In the genomic region with DNA sequence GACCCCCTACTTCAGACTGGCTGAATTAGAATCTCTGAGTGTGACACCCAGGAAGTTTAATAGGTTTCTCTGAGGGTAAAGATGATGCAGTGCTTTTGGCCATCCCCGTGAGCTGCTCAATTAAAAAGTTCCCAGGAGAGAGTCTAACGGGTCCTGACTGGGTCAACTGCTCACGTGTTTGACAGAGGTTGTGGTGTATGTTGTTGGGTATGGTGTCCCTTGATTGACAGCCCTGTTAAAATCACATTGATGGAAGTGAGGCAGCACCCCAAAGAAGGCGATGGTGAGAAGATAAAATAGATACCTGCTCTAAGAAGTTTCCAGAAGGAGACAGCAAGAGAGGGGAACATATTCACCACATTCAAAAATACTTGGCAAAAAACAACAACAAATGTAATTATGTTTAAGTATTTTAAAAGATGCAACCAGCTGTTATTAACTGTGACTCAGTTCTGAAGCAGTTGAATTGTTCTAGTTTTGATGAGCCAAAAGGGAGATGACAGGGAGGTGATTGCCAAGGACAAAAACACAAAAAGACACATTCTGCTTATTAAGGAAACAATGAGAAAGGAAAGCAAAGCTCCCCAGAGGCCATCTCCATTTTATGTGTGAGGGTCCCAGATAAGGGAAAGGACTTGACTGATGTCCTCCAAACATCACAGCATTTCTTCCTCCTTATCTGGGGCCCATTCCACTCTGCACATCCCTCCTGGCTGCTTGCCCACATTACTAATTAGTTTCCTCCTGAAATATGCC, we compare ENCODE assay signal across 1 cellular context.
TF ChIP-seq lines count a peak whose summit lies in the region.

No MANE protein-coding gene starts in this region.

TF ChIP-seq in K562, 482 proteins besides CTCF, POLR2A, EP300 and RAD21 (continued from another document):
- TF ChIP-seq, protein P1, sequence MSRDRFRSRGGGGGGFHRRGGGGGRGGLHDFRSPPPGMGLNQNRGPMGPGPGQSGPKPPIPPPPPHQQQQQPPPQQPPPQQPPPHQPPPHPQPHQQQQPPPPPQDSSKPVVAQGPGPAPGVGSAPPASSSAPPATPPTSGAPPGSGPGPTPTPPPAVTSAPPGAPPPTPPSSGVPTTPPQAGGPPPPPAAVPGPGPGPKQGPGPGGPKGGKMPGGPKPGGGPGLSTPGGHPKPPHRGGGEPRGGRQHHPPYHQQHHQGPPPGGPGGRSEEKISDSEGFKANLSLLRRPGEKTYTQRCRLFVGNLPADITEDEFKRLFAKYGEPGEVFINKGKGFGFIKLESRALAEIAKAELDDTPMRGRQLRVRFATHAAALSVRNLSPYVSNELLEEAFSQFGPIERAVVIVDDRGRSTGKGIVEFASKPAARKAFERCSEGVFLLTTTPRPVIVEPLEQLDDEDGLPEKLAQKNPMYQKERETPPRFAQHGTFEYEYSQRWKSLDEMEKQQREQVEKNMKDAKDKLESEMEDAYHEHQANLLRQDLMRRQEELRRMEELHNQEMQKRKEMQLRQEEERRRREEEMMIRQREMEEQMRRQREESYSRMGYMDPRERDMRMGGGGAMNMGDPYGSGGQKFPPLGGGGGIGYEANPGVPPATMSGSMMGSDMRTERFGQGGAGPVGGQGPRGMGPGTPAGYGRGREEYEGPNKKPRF (IDR thresholded peaks at IDR 0.05; ENCODE audit: low read depth, low read length): no peak
- no peak for TF ChIP-seq GTF2E2 (tag; IDR thresholded peaks at IDR 0.05)
- peak; percentile 75; the same call in 1 of the 2 replicates for TF ChIP-seq HDAC2 (IDR thresholded peaks at IDR 0.05)
- TF ChIP-seq NCOA4 (IDR thresholded peaks at IDR 0.05; ENCODE audit: partially characterized antibody): no peak
- no peak for TF ChIP-seq MCM3 (IDR thresholded peaks at IDR 0.05)
- TF ChIP-seq ZNF24 (IDR thresholded peaks at IDR 0.05): peak; percentile 93
- peak; percentile 51 for TF ChIP-seq BHLHE40 (IDR thresholded peaks at IDR 0.05; ENCODE audit: low read length)
- TF ChIP-seq RBM39 (optimal IDR thresholded peaks at IDR 0.05; ENCODE audit: low read depth, low read length): no peak
- no peak for TF ChIP-seq TRIM24 (IDR thresholded peaks at IDR 0.05)
- TF ChIP-seq, protein P2, sequence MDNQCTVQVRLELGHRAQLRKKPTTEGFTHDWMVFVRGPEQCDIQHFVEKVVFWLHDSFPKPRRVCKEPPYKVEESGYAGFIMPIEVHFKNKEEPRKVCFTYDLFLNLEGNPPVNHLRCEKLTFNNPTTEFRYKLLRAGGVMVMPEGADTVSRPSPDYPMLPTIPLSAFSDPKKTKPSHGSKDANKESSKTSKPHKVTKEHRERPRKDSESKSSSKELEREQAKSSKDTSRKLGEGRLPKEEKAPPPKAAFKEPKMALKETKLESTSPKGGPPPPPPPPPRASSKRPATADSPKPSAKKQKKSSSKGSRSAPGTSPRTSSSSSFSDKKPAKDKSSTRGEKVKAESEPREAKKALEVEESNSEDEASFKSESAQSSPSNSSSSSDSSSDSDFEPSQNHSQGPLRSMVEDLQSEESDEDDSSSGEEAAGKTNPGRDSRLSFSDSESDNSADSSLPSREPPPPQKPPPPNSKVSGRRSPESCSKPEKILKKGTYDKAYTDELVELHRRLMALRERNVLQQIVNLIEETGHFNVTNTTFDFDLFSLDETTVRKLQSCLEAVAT (IDR thresholded peaks at IDR 0.05): no peak
- TF ChIP-seq, protein P3, sequence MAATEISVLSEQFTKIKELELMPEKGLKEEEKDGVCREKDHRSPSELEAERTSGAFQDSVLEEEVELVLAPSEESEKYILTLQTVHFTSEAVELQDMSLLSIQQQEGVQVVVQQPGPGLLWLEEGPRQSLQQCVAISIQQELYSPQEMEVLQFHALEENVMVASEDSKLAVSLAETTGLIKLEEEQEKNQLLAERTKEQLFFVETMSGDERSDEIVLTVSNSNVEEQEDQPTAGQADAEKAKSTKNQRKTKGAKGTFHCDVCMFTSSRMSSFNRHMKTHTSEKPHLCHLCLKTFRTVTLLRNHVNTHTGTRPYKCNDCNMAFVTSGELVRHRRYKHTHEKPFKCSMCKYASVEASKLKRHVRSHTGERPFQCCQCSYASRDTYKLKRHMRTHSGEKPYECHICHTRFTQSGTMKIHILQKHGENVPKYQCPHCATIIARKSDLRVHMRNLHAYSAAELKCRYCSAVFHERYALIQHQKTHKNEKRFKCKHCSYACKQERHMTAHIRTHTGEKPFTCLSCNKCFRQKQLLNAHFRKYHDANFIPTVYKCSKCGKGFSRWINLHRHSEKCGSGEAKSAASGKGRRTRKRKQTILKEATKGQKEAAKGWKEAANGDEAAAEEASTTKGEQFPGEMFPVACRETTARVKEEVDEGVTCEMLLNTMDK (IDR thresholded peaks at IDR 0.05; ENCODE audit: borderline replicate concordance, insufficient read depth, low read depth, low read length, poor library complexity, severe bottlenecking): no peak
- TF ChIP-seq, protein P4, sequence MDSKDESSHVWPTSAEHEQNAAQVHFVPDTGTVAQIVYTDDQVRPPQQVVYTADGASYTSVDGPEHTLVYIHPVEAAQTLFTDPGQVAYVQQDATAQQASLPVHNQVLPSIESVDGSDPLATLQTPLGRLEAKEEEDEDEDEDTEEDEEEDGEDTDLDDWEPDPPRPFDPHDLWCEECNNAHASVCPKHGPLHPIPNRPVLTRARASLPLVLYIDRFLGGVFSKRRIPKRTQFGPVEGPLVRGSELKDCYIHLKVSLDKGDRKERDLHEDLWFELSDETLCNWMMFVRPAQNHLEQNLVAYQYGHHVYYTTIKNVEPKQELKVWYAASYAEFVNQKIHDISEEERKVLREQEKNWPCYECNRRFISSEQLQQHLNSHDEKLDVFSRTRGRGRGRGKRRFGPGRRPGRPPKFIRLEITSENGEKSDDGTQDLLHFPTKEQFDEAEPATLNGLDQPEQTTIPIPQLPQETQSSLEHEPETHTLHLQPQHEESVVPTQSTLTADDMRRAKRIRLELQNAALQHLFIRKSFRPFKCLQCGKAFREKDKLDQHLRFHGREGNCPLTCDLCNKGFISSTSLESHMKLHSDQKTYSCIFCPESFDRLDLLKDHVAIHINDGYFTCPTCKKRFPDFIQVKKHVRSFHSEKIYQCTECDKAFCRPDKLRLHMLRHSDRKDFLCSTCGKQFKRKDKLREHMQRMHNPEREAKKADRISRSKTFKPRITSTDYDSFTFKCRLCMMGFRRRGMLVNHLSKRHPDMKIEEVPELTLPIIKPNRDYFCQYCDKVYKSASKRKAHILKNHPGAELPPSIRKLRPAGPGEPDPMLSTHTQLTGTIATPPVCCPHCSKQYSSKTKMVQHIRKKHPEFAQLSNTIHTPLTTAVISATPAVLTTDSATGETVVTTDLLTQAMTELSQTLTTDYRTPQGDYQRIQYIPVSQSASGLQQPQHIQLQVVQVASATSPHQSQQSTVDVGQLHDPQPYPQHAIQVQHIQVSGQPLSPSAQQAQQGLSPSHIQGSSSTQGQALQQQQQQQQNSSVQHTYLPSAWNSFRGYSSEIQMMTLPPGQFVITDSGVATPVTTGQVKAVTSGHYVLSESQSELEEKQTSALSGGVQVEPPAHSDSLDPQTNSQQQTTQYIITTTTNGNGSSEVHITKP (IDR thresholded peaks at IDR 0.05; ENCODE audit: partially characterized antibody): peak; percentile 26
- TF ChIP-seq KDM1A (IDR thresholded peaks at IDR 0.05): peak; percentile 85 to 86
- TF ChIP-seq, protein P5, sequence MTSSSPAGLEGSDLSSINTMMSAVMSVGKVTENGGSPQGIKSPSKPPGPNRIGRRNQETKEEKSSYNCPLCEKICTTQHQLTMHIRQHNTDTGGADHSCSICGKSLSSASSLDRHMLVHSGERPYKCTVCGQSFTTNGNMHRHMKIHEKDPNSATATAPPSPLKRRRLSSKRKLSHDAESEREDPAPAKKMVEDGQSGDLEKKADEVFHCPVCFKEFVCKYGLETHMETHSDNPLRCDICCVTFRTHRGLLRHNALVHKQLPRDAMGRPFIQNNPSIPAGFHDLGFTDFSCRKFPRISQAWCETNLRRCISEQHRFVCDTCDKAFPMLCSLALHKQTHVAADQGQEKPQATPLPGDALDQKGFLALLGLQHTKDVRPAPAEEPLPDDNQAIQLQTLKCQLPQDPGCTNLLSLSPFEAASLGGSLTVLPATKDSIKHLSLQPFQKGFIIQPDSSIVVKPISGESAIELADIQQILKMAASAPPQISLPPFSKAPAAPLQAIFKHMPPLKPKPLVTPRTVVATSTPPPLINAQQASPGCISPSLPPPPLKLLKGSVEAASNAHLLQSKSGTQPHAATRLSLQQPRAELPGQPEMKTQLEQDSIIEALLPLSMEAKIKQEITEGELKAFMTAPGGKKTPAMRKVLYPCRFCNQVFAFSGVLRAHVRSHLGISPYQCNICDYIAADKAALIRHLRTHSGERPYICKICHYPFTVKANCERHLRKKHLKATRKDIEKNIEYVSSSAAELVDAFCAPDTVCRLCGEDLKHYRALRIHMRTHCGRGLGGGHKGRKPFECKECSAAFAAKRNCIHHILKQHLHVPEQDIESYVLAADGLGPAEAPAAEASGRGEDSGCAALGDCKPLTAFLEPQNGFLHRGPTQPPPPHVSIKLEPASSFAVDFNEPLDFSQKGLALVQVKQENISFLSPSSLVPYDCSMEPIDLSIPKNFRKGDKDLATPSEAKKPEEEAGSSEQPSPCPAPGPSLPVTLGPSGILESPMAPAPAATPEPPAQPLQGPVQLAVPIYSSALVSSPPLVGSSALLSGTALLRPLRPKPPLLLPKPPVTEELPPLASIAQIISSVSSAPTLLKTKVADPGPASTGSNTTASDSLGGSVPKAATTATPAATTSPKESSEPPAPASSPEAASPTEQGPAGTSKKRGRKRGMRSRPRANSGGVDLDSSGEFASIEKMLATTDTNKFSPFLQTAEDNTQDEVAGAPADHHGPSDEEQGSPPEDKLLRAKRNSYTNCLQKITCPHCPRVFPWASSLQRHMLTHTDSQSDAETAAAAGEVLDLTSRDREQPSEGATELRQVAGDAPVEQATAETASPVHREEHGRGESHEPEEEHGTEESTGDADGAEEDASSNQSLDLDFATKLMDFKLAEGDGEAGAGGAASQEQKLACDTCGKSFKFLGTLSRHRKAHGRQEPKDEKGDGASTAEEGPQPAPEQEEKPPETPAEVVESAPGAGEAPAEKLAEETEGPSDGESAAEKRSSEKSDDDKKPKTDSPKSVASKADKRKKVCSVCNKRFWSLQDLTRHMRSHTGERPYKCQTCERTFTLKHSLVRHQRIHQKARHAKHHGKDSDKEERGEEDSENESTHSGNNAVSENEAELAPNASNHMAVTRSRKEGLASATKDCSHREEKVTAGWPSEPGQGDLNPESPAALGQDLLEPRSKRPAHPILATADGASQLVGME (CRISPR knock-in tag; IDR thresholded peaks at IDR 0.05): no peak
- TF ChIP-seq SMARCA4 (IDR thresholded peaks at IDR 0.05): peak; percentile 79
- TF ChIP-seq KLF13 (tag; IDR thresholded peaks at IDR 0.05; ENCODE audit: borderline replicate concordance, low read depth): no peak
- TF ChIP-seq TEAD4 (IDR thresholded peaks at IDR 0.05; ENCODE audit: low read length): peak; percentile 81
- TF ChIP-seq TEAD4 (CRISPR knock-in tag; IDR thresholded peaks at IDR 0.05; ENCODE audit: borderline replicate concordance): no peak
- peak in 1 of 2 experiments; percentile 54; a peak in 1 of 4 replicates for TF ChIP-seq TBL1XR1 (IDR thresholded peaks at IDR 0.05; ENCODE audit: low read length in 2 of 2)
- no peak for TF ChIP-seq TCF7 (IDR thresholded peaks at IDR 0.05; ENCODE audit: borderline replicate concordance)
- TF ChIP-seq NFIC (IDR thresholded peaks at IDR 0.05): peak; percentile 97
- no peak for TF ChIP-seq ZNF778 (CRISPR knock-in tag; IDR thresholded peaks at IDR 0.05)
